Comparison of ENCODE assay signal across 1 cellular context in the genomic region with DNA sequence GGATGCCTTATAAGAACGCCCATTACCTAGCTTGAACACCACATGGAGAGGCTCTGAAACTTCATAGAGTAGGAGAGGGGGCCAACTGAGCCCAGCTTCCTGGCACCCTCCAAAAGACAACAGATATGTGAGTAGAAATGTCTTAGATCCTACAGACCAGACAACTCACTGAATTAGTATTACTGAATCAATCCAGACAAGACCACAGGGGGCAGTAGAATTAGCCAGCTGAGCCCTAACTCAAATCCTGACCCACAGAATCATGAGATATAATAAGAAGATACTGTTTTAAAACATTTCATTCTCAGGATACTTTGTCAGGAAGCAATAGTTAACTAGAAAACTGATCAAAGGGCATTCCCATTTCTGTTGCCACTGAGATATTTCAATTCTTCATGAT.
TF ChIP-seq lines count a peak whose summit lies in the region.

No MANE protein-coding gene starts in this region.

TF ChIP-seq in WTC11, 78 proteins besides CTCF, POLR2A, EP300 and RAD21 (continued from another document):
- TF ChIP-seq, protein P1, sequence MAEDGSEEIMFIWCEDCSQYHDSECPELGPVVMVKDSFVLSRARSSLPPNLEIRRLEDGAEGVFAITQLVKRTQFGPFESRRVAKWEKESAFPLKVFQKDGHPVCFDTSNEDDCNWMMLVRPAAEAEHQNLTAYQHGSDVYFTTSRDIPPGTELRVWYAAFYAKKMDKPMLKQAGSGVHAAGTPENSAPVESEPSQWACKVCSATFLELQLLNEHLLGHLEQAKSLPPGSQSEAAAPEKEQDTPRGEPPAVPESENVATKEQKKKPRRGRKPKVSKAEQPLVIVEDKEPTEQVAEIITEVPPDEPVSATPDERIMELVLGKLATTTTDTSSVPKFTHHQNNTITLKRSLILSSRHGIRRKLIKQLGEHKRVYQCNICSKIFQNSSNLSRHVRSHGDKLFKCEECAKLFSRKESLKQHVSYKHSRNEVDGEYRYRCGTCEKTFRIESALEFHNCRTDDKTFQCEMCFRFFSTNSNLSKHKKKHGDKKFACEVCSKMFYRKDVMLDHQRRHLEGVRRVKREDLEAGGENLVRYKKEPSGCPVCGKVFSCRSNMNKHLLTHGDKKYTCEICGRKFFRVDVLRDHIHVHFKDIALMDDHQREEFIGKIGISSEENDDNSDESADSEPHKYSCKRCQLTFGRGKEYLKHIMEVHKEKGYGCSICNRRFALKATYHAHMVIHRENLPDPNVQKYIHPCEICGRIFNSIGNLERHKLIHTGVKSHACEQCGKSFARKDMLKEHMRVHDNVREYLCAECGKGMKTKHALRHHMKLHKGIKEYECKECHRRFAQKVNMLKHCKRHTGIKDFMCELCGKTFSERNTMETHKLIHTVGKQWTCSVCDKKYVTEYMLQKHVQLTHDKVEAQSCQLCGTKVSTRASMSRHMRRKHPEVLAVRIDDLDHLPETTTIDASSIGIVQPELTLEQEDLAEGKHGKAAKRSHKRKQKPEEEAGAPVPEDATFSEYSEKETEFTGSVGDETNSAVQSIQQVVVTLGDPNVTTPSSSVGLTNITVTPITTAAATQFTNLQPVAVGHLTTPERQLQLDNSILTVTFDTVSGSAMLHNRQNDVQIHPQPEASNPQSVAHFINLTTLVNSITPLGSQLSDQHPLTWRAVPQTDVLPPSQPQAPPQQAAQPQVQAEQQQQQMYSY (CRISPR knock-in tag; IDR thresholded peaks at IDR 0.05), result no peak
- TF ChIP-seq SP1 (CRISPR knock-in tag; conservative IDR thresholded peaks at IDR 0.05) (no peak), JUN (CRISPR knock-in tag; IDR thresholded peaks at IDR 0.05) (no peak), PRRX2 (CRISPR knock-in tag; IDR thresholded peaks at IDR 0.05) (no peak), JAZF1 (CRISPR knock-in tag; IDR thresholded peaks at IDR 0.05) (no peak), IRF2 (CRISPR knock-in tag; IDR thresholded peaks at IDR 0.05; ENCODE audit: borderline replicate concordance, low read depth) (no peak), NFATC4 (CRISPR knock-in tag; IDR thresholded peaks at IDR 0.05) (no peak), RELA (CRISPR knock-in tag; IDR thresholded peaks at IDR 0.05; ENCODE audit: borderline replicate concordance) (no peak), NR3C1 (CRISPR knock-in tag; conservative IDR thresholded peaks at IDR 0.05; ENCODE audit: low read depth) (no peak), ZNF138 (CRISPR knock-in tag; conservative IDR thresholded peaks at IDR 0.05) (no peak), SOX15 (CRISPR knock-in tag; IDR thresholded peaks at IDR 0.05) (no peak), TEAD1 (CRISPR knock-in tag; IDR thresholded peaks at IDR 0.05) (no peak), GTF2I (CRISPR knock-in tag; conservative IDR thresholded peaks at IDR 0.05) (no peak), HMGA2 (CRISPR knock-in tag; IDR thresholded peaks at IDR 0.05) (no peak), SMAD4 (CRISPR knock-in tag; IDR thresholded peaks at IDR 0.05) (no peak)
- TF ChIP-seq, protein P2, sequence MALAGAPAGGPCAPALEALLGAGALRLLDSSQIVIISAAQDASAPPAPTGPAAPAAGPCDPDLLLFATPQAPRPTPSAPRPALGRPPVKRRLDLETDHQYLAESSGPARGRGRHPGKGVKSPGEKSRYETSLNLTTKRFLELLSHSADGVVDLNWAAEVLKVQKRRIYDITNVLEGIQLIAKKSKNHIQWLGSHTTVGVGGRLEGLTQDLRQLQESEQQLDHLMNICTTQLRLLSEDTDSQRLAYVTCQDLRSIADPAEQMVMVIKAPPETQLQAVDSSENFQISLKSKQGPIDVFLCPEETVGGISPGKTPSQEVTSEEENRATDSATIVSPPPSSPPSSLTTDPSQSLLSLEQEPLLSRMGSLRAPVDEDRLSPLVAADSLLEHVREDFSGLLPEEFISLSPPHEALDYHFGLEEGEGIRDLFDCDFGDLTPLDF (CRISPR knock-in tag; IDR thresholded peaks at IDR 0.05), result no peak
- TF ChIP-seq, protein P3, sequence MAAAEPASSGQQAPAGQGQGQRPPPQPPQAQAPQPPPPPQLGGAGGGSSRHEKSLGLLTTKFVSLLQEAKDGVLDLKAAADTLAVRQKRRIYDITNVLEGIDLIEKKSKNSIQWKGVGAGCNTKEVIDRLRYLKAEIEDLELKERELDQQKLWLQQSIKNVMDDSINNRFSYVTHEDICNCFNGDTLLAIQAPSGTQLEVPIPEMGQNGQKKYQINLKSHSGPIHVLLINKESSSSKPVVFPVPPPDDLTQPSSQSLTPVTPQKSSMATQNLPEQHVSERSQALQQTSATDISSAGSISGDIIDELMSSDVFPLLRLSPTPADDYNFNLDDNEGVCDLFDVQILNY (CRISPR knock-in tag; IDR thresholded peaks at IDR 0.05), result no peak
TF ChIP-seq in WTC11: peak in this region for 0.
